8 cellular contexts compared by ENCODE assay signal in the genomic region with DNA sequence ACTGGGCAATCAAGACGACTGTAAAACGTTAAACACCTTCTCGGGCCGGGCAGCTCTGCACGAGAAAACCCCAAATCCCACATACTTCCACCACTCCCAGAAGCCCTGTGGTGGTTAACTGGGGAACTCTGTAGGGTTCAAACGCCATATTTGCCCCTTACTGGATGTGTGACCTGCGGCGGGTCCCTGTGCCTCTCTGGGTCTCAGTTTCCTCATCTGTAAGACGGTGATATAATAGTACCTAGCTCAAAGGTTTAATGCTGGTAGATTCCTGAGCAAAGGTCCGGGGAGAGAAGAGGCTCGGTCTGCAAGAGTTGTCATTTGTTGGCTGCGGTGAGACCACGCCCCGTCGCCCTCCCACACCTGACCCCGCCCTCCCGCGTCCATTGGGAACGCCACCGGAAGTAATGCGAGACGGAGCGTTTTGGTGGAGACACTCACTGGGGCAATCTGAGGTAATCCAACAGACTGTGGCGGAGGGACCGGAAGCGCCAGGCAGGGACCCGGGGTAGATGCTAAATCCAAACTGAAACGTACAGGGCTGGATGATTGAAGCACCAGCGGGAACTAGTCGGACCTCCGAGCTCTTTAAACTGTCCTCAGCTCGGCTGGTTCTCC. TPM values are rescaled to one million over a fixed set of nuclear protein-coding genes. Genes with fewer than 3 reads are reported as not detected.
DNase-seq lines count a peak whose midpoint lies in the region; ATAC-seq and TF ChIP-seq lines count a peak whose summit lies in the region.

No MANE protein-coding gene starts in this region.

- peak overlapping the region; percentile 91 for H3K4me2 ChIP-seq in neuronal stem cell (ENCODE audit: insufficient read depth, low read length, poor library complexity, severe bottlenecking)

- no peak overlapping the region for H3K14ac ChIP-seq in neuronal stem cell (ENCODE audit: low read length)

- peak overlapping the region; percentile 99 for H3K27ac Mint-ChIP-seq in HFFc6
- peak overlapping the region; percentile 100 for H3K27ac Mint-ChIP-seq in activated naive CD4-positive, alpha-beta T cell treated with anti-CD3 and anti-CD28 coated beads, Interleukin-2, amount 10 ng/mL, durations not matched to agents 7 days and 5 days

- peak overlapping the region; percentile 98 for H2BK15ac ChIP-seq in neuronal stem cell (ENCODE audit: low read length)

- H3K23ac ChIP-seq in neuronal stem cell (ENCODE audit: low read depth, low read length, poor library complexity): peak overlapping the region; percentile 95

- H3K4me3 ChIP-seq in gastroesophageal sphincter (peak overlapping the region; percentile 89 to 94), neuronal stem cell (ENCODE audit: low read length in 2 of 2) (peak overlapping the region; percentile 78 to 86), subcutaneous abdominal adipose tissue (ENCODE audit: low read depth in 1 of 5, low read length in 5 of 5) (peak overlapping the region; percentile 89 to 100 (median 94))

- H2BK120ac ChIP-seq in neuronal stem cell (ENCODE audit: low read depth, low read length): peak overlapping the region; percentile 100

- peak overlapping the region; percentile 98 for H3K4ac ChIP-seq in neuronal stem cell (ENCODE audit: low read length)

- peak overlapping the region; percentile 99 for H2BK5ac ChIP-seq in neuronal stem cell (ENCODE audit: low read length)

- H3K27ac ChIP-seq in gastroesophageal sphincter (peak overlapping the region; percentile 91 to 99 (median 97)), neuronal stem cell (replicated peaks; ENCODE audit: low read length) (peak overlapping the region; percentile 83), subcutaneous abdominal adipose tissue (ENCODE audit: low read depth, low read length) (peak overlapping the region; percentile 97)

- peak overlapping the region; percentile 98 for H2AFZ ChIP-seq in neuronal stem cell (ENCODE audit: low read length)

- 1% methylated on average over 9 of the region's 32 CpGs; no CpG with 5 or more reads in 1 of the 2 donors for WGBS in gastroesophageal sphincter (ENCODE audit: low coverage in 1 of 2), 2 donors
- no CpG with 5 or more reads among the region's 32 CpGs for WGBS in neuronal stem cell (ENCODE audit: extremely low coverage in 2 of 2, insufficient read length in 2 of 2, insufficient replicate concordance in 1 of 2), 2 donors

- TF ChIP-seq CTCF in HFFc6 (IDR thresholded peaks at IDR 0.05) (no peak), gastroesophageal sphincter (IDR thresholded peaks at IDR 0.05) (no peak)

- TF ChIP-seq EP300 in gastroesophageal sphincter (IDR thresholded peaks at IDR 0.05): no peak

- H2BK12ac ChIP-seq in neuronal stem cell (ENCODE audit: low read length): peak overlapping the region; percentile 84

- peaks cover 7% of the 10 kb centered on the region for H3K79me1 ChIP-seq in neuronal stem cell (ENCODE audit: low read depth, low read length)

- H3K36me3 Mint-ChIP-seq in HFFc6 (ENCODE audit: low read depth): no peaks in the 10 kb centered on the region
- H3K36me3 Mint-ChIP-seq in activated naive CD4-positive, alpha-beta T cell treated with anti-CD3 and anti-CD28 coated beads, Interleukin-2, amount 10 ng/mL, durations not matched to agents 7 days and 5 days: peaks cover 2% of the 10 kb centered on the region

- no peak overlapping the region for H4K8ac ChIP-seq in neuronal stem cell (ENCODE audit: low read depth, low read length)

- H3K9ac ChIP-seq in neuronal stem cell (ENCODE audit: low read depth, low read length, poor library complexity) (peak overlapping the region; percentile 98), subcutaneous abdominal adipose tissue (ENCODE audit: low read length in 5 of 5) (peak overlapping the region in 4 of 5 donors; percentile 82 to 95 (median 86))

- H3K27me3 ChIP-seq in gastroesophageal sphincter (no peaks in the 10 kb centered on the region), neuronal stem cell (ENCODE audit: control insufficient read depth in 3 of 3, insufficient read depth in 3 of 3, low read depth in 1 of 3, low read length in 3 of 3) (no peaks in the 10 kb centered on the region), subcutaneous abdominal adipose tissue (ENCODE audit: control insufficient read depth in 5 of 5, insufficient read depth in 4 of 5, low read length in 5 of 5) (no peaks in the 10 kb centered on the region)

- H4K91ac ChIP-seq in neuronal stem cell (ENCODE audit: low read depth, low read length, poor library complexity): peak overlapping the region; percentile 97

- in situ Hi-C loops in SK-MEL-5 (cut with HindIII; ENCODE audit: low pct_unique_long_range_greater_than_20kb, low sequenced_read_pairs): no loop called here

- H3K36me3 ChIP-seq in gastroesophageal sphincter: peaks cover 0 to 27% of the 10 kb centered on the region in 2 donors
- peaks cover 4 to 27% of the 10 kb centered on the region in 2 donors for H3K36me3 ChIP-seq in neuronal stem cell (replicated peaks in 1 of 2; ENCODE audit: control insufficient read depth in 2 of 2, insufficient read depth in 2 of 2, low read length in 2 of 2)
- peaks cover 0 to 15% (median 10%) of the 10 kb centered on the region in 5 donors for H3K36me3 ChIP-seq in subcutaneous abdominal adipose tissue (ENCODE audit: control insufficient read depth in 5 of 5, insufficient read depth in 5 of 5, low read length in 5 of 5)

- H3K18ac ChIP-seq in neuronal stem cell (ENCODE audit: low read length): peak overlapping the region; percentile 100

- no peak for TF ChIP-seq POLR2A in gastroesophageal sphincter (IDR thresholded peaks at IDR 0.05)

- peak; percentile 96 for ATAC-seq in gastroesophageal sphincter

- H3K4me1 Mint-ChIP-seq in HFFc6 (ENCODE audit: low read depth): peaks cover 15% of the 10 kb centered on the region
- H3K4me1 Mint-ChIP-seq in activated naive CD4-positive, alpha-beta T cell treated with anti-CD3 and anti-CD28 coated beads, Interleukin-2, amount 10 ng/mL, durations not matched to agents 7 days and 5 days: peaks cover 41% of the 10 kb centered on the region

- H3K9me3 Mint-ChIP-seq in HFFc6: no peaks in the 10 kb centered on the region
- H3K9me3 Mint-ChIP-seq in activated naive CD4-positive, alpha-beta T cell treated with anti-CD3 and anti-CD28 coated beads, Interleukin-2, amount 10 ng/mL, durations not matched to agents 7 days and 5 days: no peaks in the 10 kb centered on the region

- H3K27me3 Mint-ChIP-seq in HFFc6 (ENCODE audit: insufficient read depth): no peaks in the 10 kb centered on the region; the same call in none of the 2 replicates
- peaks cover 7% of the 10 kb centered on the region for H3K27me3 Mint-ChIP-seq in activated naive CD4-positive, alpha-beta T cell treated with anti-CD3 and anti-CD28 coated beads, Interleukin-2, amount 10 ng/mL, durations not matched to agents 7 days and 5 days

- H2AK5ac ChIP-seq in neuronal stem cell (ENCODE audit: low read depth, low read length): peak overlapping the region; percentile 90

- DNase-seq in GM04504 (ENCODE audit: low read depth) (peak; percentile 98), HFFc6 (peak; percentile 97), NAMALWA (ENCODE audit: low spot score) (peak; percentile 99), SK-MEL-5 (ENCODE audit: low read depth, low spot score) (peak; percentile 99), neuronal stem cell (ENCODE audit: low spot score) (peak; percentile 98)
- peak; percentile 99 for DNase-seq in activated naive CD4-positive, alpha-beta T cell treated with anti-CD3 and anti-CD28 coated beads, Interleukin-2, amount 10 ng/mL, durations not matched to agents 7 days and 5 days

- peak overlapping the region; percentile 98 for H3K4me3 Mint-ChIP-seq in HFFc6
- peak overlapping the region; percentile 98 for H3K4me3 Mint-ChIP-seq in activated naive CD4-positive, alpha-beta T cell treated with anti-CD3 and anti-CD28 coated beads, Interleukin-2, amount 10 ng/mL, durations not matched to agents 7 days and 5 days

- H3K9me3 ChIP-seq in gastroesophageal sphincter: no peaks in the 10 kb centered on the region
- H3K9me3 ChIP-seq in neuronal stem cell (replicated peaks in 1 of 2; ENCODE audit: control insufficient read depth in 2 of 2, insufficient read depth in 1 of 2, low read depth in 1 of 2, low read length in 2 of 2): no peaks in the 10 kb centered on the region
- no peaks in the 10 kb centered on the region for H3K9me3 ChIP-seq in subcutaneous abdominal adipose tissue (ENCODE audit: control insufficient read depth in 5 of 5, low read length in 5 of 5)

- CTCF ChIA-PET in activated naive CD4-positive, alpha-beta T cell treated with anti-CD3 and anti-CD28 coated beads, Interleukin-2, amount 10 ng/mL, durations not matched to agents 7 days and 5 days (lab: Charles Lee): interaction anchor here (0.6 to 2.6 kb wide), 5 partner anchors 9 to 631 kb away, joined by 3 to 10 read pairs (median 3); no protein-coding TSS in a partner anchor

- H3K4me1 ChIP-seq in gastroesophageal sphincter (peaks cover 0 to 47% (median 24%) of the 10 kb centered on the region in 3 donors), neuronal stem cell (ENCODE audit: control insufficient read depth in 2 of 2, insufficient read depth in 1 of 2, low read depth in 1 of 2, low read length in 2 of 2) (peaks cover 6 to 13% of the 10 kb centered on the region in 2 donors), subcutaneous abdominal adipose tissue (ENCODE audit: control insufficient read depth in 5 of 5, insufficient read depth in 5 of 5, low read length in 5 of 5) (peaks cover 9 to 49% (median 38%) of the 10 kb centered on the region in 5 donors)

RNA-seq across cellular contexts. Expression of gene OGFOD2, which starts 0.7 kb away (rescaled TPM):
- 10 to 100 TPM; 16.2 to 18.3 (median 17.6) TPM for total RNA-seq in HFFc6 (2021; fragmentation: NEBNext Ultra II Directional; extraction: Animal tissue kit (Norgen Biotek cat#: 25700))
- 12.2 and 15.0 TPM in 2 replicates for total RNA-seq in SK-MEL-5 (2014; rRNA removed; shearing (Covaris generic))
- polyA plus RNA-seq in SK-MEL-5 (2015; cell fraction: cytosol; rRNA removed): 23.0 and 59.4 TPM in 2 replicates
- polyA plus RNA-seq in SK-MEL-5 (2015; cell fraction: nucleus; rRNA removed): 129 and 140 TPM in 2 replicates
- total RNA-seq in gastroesophageal sphincter: 10 to 100 TPM in 1 of 4 donors, 1 to 10 TPM in 3; 7.3 to 10.7 (median 8.3) TPM
- polyA plus RNA-seq in neuronal stem cell (2013, experiment 1 of 2): 6.9 TPM
- polyA plus RNA-seq in neuronal stem cell (2013, experiment 2 of 2): 5.5 TPM

RNA-seq across cellular contexts. Expression of gene ARL6IP4, which starts 6.1 kb away (rescaled TPM):
- total RNA-seq in HFFc6 (2021; fragmentation: NEBNext Ultra II Directional; extraction: Animal tissue kit (Norgen Biotek cat#: 25700)): 100 to 1,000 TPM; 128 to 180 (median 149) TPM
- total RNA-seq in SK-MEL-5 (2014; rRNA removed; shearing (Covaris generic)): 128 and 148 TPM in 2 replicates
- 114 and 142 TPM in 2 replicates for polyA plus RNA-seq in SK-MEL-5 (2015; cell fraction: cytosol; rRNA removed)
- polyA plus RNA-seq in SK-MEL-5 (2015; cell fraction: nucleus; rRNA removed): 156 and 167 TPM in 2 replicates
- total RNA-seq in gastroesophageal sphincter: 100 to 1,000 TPM; 251 to 343 (median 302) TPM
- polyA plus RNA-seq in neuronal stem cell (2013, experiment 1 of 2): 134 TPM
- 128 TPM for polyA plus RNA-seq in neuronal stem cell (2013, experiment 2 of 2)

RNA-seq across cellular contexts. Expression of gene ABCB9, which starts 8.1 kb away (rescaled TPM):
- 10 to 100 TPM in 3 of 6 experiments, 1 to 10 TPM in 3; 9.2 to 11.1 (median 10.0) TPM for total RNA-seq in HFFc6 (2021; fragmentation: NEBNext Ultra II Directional; extraction: Animal tissue kit (Norgen Biotek cat#: 25700))
- 8.3 and 11.8 TPM in 2 replicates for total RNA-seq in SK-MEL-5 (2014; rRNA removed; shearing (Covaris generic))
- polyA plus RNA-seq in SK-MEL-5 (2015; cell fraction: cytosol; rRNA removed): 14.4 and 15.4 TPM in 2 replicates
- 18.4 and 19.7 TPM in 2 replicates for polyA plus RNA-seq in SK-MEL-5 (2015; cell fraction: nucleus; rRNA removed)
- 1 to 10 TPM; 2.3 to 8.4 (median 3.5) TPM for total RNA-seq in gastroesophageal sphincter
- 2.0 TPM for polyA plus RNA-seq in neuronal stem cell (2013, experiment 1 of 2)
- polyA plus RNA-seq in neuronal stem cell (2013, experiment 2 of 2): 1.5 TPM

Comparison
In these comparisons a context has a peak if more than half of its experiments do, and no peak if none do; other contexts are left out.
1. Peak in every context shown above with its lines: DNase-seq, ATAC-seq, H3K4me3 ChIP-seq and H3K27ac ChIP-seq.